Comparison of ENCODE assay signal across 1 cellular context in genomic region chr17:80750263-80750662, GRCh38.
TF ChIP-seq lines count a peak whose summit lies in the region.

No MANE protein-coding gene starts in this region.

TF ChIP-seq in HepG2, 621 proteins besides CTCF, POLR2A, EP300 and RAD21:
- TF ChIP-seq AFF4 (CRISPR knock-in tag; IDR thresholded peaks at IDR 0.05) (no peak), SATB2 (CRISPR knock-in tag; IDR thresholded peaks at IDR 0.05) (no peak), RBM22 (optimal IDR thresholded peaks at IDR 0.05; ENCODE audit: low read length) (peak; percentile 50), ZNF543 (CRISPR knock-in tag; IDR thresholded peaks at IDR 0.05) (no peak), ZNF678 (CRISPR knock-in tag; IDR thresholded peaks at IDR 0.05) (no peak), ZNF362 (CRISPR knock-in tag; IDR thresholded peaks at IDR 0.05; ENCODE audit: borderline replicate concordance) (no peak), ZNF616 (CRISPR knock-in tag; IDR thresholded peaks at IDR 0.05; ENCODE audit: low read depth) (no peak)
